15 cellular contexts compared by ENCODE assay signal in the genomic region with DNA sequence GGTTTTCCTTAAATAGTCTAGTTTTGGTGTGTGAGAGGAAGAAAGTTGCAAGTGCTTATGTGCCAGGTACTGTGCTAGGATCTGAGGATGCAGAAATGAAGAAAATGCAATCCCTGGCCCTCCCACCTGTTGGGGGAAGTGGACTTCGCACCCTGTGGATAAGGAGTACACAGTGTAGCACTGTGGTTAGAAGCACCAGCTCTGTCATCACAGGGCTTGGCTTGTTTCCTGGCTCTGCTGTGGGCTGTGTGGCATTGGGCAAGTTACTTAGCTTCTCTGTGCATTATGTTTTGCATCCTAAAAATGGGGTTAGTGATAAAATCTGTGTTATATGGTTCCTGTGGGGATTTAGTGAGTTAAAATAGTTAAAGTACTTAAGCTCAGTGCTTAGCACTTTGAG.
DNase-seq lines count a peak whose midpoint lies in the region; ATAC-seq and TF ChIP-seq lines count a peak whose summit lies in the region.
"Had no signal": no experiment of that assay in that cellular context is flagged by ENCODE, and none has a peak within 500 bp of the region (broad histone marks: within the 10 kb centered on the region; RNA-seq: fewer than 3 reads in every experiment).

No MANE protein-coding gene starts in this region.

- ATAC-seq in heart right ventricle: no peak
- no peak for ATAC-seq in naive thymus-derived CD8-positive, alpha-beta T cell
- ATAC-seq in activated T-cell treated with anti-CD3 and anti-CD28 coated beads, Interleukin-2, amount 50 U/mL, for 4 hours: no peak
- ATAC-seq: stimulated activated effector memory CD8-positive, alpha-beta T cell treated with anti-CD3 and anti-CD28 coated beads, Interleukin-12 subunit alpha, Interleukin-12 subunit beta, amount 100 ng/mL, for 72 hours had no signal

- intact Hi-C loops in left ventricle myocardium inferior (cut with micrococcal nuclease) (no loop called here), heart right ventricle (cut with DNase I) (loop anchor here in 3 of 10 donors (5.0 to 10.0 kb wide), 3 partner anchors 533 to 1267 kb away; no protein-coding TSS in a partner anchor), ascending aorta (cut with DNase I) (loop anchor here (5.0 to 10.0 kb wide), 2 partner anchors 177 to 489 kb away; no protein-coding TSS in a partner anchor), vagina (cut with DNase I) (no loop called here), OCI-LY7 (cut with micrococcal nuclease; ENCODE audit: unreplicated experiment) (no loop called here)

- H3K4me1 Mint-ChIP-seq in naive thymus-derived CD8-positive, alpha-beta T cell: peaks cover 21 to 44% (median 35%) of the 10 kb centered on the region in 4 donors
- peaks cover 38% of the 10 kb centered on the region for H3K4me1 Mint-ChIP-seq in activated T-cell treated with anti-CD3 and anti-CD28 coated beads, Interleukin-2, amount 50 U/mL, for 4 hours (ENCODE audit: low read depth)

- no peak overlapping the region for H3K4me2 ChIP-seq in OCI-LY7 (ENCODE audit: low read length)

- H3K9me3 ChIP-seq in left ventricle myocardium inferior (replicated peaks) (no peaks in the 10 kb centered on the region), heart right ventricle (no peaks in the 10 kb centered on the region), ascending aorta (no peaks in the 10 kb centered on the region), vagina (no peaks in the 10 kb centered on the region), OCI-LY7 (ENCODE audit: low read length) (no peaks in the 10 kb centered on the region)
- H3K9me3 ChIP-seq: colonic mucosa, HAP-1, ovary had no signal

- H4K20me1 ChIP-seq in OCI-LY7 (ENCODE audit: insufficient read depth, low read length): no peaks in the 10 kb centered on the region

- H3K4me1 ChIP-seq in left ventricle myocardium inferior (peaks cover 20% of the 10 kb centered on the region), heart right ventricle (peaks cover 0 to 26% (median 15%) of the 10 kb centered on the region in 9 donors), ascending aorta (peaks cover 2 to 13% of the 10 kb centered on the region in 2 donors), vagina (peaks cover 30% of the 10 kb centered on the region), OCI-LY7 (ENCODE audit: insufficient read depth, low read length, poor library complexity, severe bottlenecking) (peaks cover 15% of the 10 kb centered on the region)
- H3K4me1 ChIP-seq: colonic mucosa, HAP-1 had no signal

- H3K27ac Mint-ChIP-seq in naive thymus-derived CD8-positive, alpha-beta T cell: peak overlapping the region in 7 of 10 donors; percentile 7 to 85 (median 61)
- H3K27ac Mint-ChIP-seq: stimulated activated effector memory CD8-positive, alpha-beta T cell treated with anti-CD3 and anti-CD28 coated beads, Interleukin-12 subunit alpha, Interleukin-12 subunit beta, amount 100 ng/mL, for 72 hours had no signal

- no TSS peak for BruUV-seq in OCI-LY7 (replicated peaks; lab: Mats Ljungman, UMichigan)

- no peaks in the 10 kb centered on the region for H3K79me2 ChIP-seq in OCI-LY7 (ENCODE audit: insufficient read depth, low read depth, low read length)

- H3K27me3 Mint-ChIP-seq in naive thymus-derived CD8-positive, alpha-beta T cell: no peaks in the 10 kb centered on the region
- H3K27me3 Mint-ChIP-seq in activated T-cell treated with anti-CD3 and anti-CD28 coated beads, Interleukin-2, amount 50 U/mL, for 4 hours (ENCODE audit: low read depth): no peaks in the 10 kb centered on the region

- TF ChIP-seq CTCF in left ventricle myocardium inferior (IDR thresholded peaks at IDR 0.05; ENCODE audit: borderline replicate concordance) (no peak), heart right ventricle (IDR thresholded peaks at IDR 0.05) (no peak), ascending aorta (IDR thresholded peaks at IDR 0.05) (no peak), vagina (IDR thresholded peaks at IDR 0.05) (no peak), OCI-LY7 (conservative IDR thresholded peaks at IDR 0.05; ENCODE audit: low read length) (no peak)

- 97 to 100% methylated on average over 1 of the region's 1 CpG for WGBS in heart right ventricle, 2 donors

- DNase-seq in left ventricle myocardium inferior (no peak), heart right ventricle (no peak), ascending aorta (ENCODE audit: low spot score in 2 of 2) (no peak), vagina (ENCODE audit: extremely low spot score in 2 of 2) (no peak), OCI-LY7 (ENCODE audit: low spot score) (no peak), iPS-NIHi7 (ENCODE audit: extremely low spot score) (no peak)
- no peak for DNase-seq in naive thymus-derived CD8-positive, alpha-beta T cell
- no peak for DNase-seq in activated T-cell treated with anti-CD3 and anti-CD28 coated beads, Interleukin-2, amount 50 U/mL, for 4 hours
- DNase-seq: activated T-cell treated with anti-CD3 and anti-CD28 coated beads for 4 hours, colonic mucosa, GF-D8, islet precursor cell had no signal

- no peaks in the 10 kb centered on the region for H3K9me2 ChIP-seq in OCI-LY7 (ENCODE audit: insufficient read depth, low read length)

- CTCF ChIA-PET in OCI-LY7 (lab: Charles Lee; ENCODE audit: unreplicated experiment): no interaction called here

- H3K27me3 ChIP-seq in left ventricle myocardium inferior (ENCODE audit: low read depth) (no peaks in the 10 kb centered on the region), heart right ventricle (no peaks in the 10 kb centered on the region), ascending aorta (no peaks in the 10 kb centered on the region), vagina (no peaks in the 10 kb centered on the region)
- H3K27me3 ChIP-seq: colonic mucosa, ovary had no signal

- H3K9me3 Mint-ChIP-seq in naive thymus-derived CD8-positive, alpha-beta T cell: no peaks in the 10 kb centered on the region
- H3K9me3 Mint-ChIP-seq in activated T-cell treated with anti-CD3 and anti-CD28 coated beads, Interleukin-2, amount 50 U/mL, for 4 hours: no peaks in the 10 kb centered on the region
- H3K9me3 Mint-ChIP-seq: stimulated activated effector memory CD8-positive, alpha-beta T cell treated with anti-CD3 and anti-CD28 coated beads, Interleukin-12 subunit alpha, Interleukin-12 subunit beta, amount 100 ng/mL, for 72 hours had no signal

- H2AFZ ChIP-seq in OCI-LY7 (ENCODE audit: low read length): no peak overlapping the region

- POLR2A ChIA-PET in naive thymus-derived CD8-positive, alpha-beta T cell (lab: Charles Lee): interaction anchor here (10.6 kb wide), 1 partner anchor 73 kb away, joined by 71 read pairs; a partner anchor contains a TSS
- POLR2A ChIA-PET in OCI-LY7 (lab: Charles Lee): interaction anchor here (1.5 to 1.7 kb wide), 2 partner anchors 11 to 545 kb away, joined by 4 to 5 read pairs; no protein-coding TSS in a partner anchor

- H3K27ac ChIP-seq in left ventricle myocardium inferior (replicated peaks) (peak overlapping the region; percentile 65), heart right ventricle (peak overlapping the region in 4 of 10 donors; percentile 1 to 67 (median 42)), ascending aorta (peak overlapping the region; percentile 78 to 86), vagina (peak overlapping the region; percentile 55), OCI-LY7 (ENCODE audit: low read depth, low read length, poor library complexity, severe bottlenecking) (no peak overlapping the region)
- H3K27ac ChIP-seq: colonic mucosa had no signal

- no peak overlapping the region for H3K4me3 Mint-ChIP-seq in naive thymus-derived CD8-positive, alpha-beta T cell
- H3K4me3 Mint-ChIP-seq in activated T-cell treated with anti-CD3 and anti-CD28 coated beads, Interleukin-2, amount 50 U/mL, for 4 hours: no peak overlapping the region
- H3K4me3 Mint-ChIP-seq: stimulated activated effector memory CD8-positive, alpha-beta T cell treated with anti-CD3 and anti-CD28 coated beads, Interleukin-12 subunit alpha, Interleukin-12 subunit beta, amount 100 ng/mL, for 72 hours had no signal

- no peak overlapping the region for H3K4me3 ChIP-seq in left ventricle myocardium inferior
- H3K4me3 ChIP-seq in heart right ventricle: no peak overlapping the region
- no peak overlapping the region for H3K4me3 ChIP-seq in ascending aorta
- H3K4me3 ChIP-seq in vagina: no peak overlapping the region
- H3K4me3 ChIP-seq in OCI-LY7 (ENCODE audit: low read depth, low read length, poor library complexity, severe bottlenecking): no peak overlapping the region
- H3K4me3 ChIP-seq: colonic mucosa, HAP-1, ovary had no signal

- no peak for TF ChIP-seq POLR2A in vagina (IDR thresholded peaks at IDR 0.05)

- H3K36me3 ChIP-seq in left ventricle myocardium inferior (no peaks in the 10 kb centered on the region), heart right ventricle (no peaks in the 10 kb centered on the region), ascending aorta (no peaks in the 10 kb centered on the region), vagina (no peaks in the 10 kb centered on the region), OCI-LY7 (ENCODE audit: insufficient read depth, low read length) (no peaks in the 10 kb centered on the region)
- H3K36me3 ChIP-seq: colonic mucosa, HAP-1, ovary had no signal

- peaks cover 0 to 5% (median 2%) of the 10 kb centered on the region in 3 donors for H3K36me3 Mint-ChIP-seq in naive thymus-derived CD8-positive, alpha-beta T cell
- peaks cover 10% of the 10 kb centered on the region for H3K36me3 Mint-ChIP-seq in activated T-cell treated with anti-CD3 and anti-CD28 coated beads, Interleukin-2, amount 50 U/mL, for 4 hours (ENCODE audit: insufficient read depth)
